In the genomic region with DNA sequence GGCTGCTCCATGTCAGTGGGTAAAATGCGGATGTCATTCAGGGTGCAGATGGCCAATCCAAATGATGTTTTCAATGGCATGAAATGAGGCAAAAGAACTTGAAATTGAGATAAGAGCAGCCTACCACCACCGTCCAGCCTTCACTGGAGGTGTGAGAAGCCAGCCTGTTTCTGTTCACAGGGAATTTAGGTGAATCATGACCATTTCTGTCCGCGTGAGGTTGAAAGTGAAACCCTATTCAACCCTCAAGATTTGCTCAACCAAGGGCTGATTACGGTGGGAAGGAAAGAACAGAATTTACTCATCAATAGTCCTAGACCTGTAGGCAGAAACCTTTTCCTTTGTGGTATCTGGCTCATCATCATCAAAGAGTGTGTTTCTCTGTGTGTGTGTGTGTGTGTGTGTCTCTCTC, we compare ENCODE assay signal across 8 cellular contexts.
DNase-seq lines count a peak whose midpoint lies in the region; ATAC-seq and FAIRE-seq lines count a peak whose summit lies in the region.

No MANE protein-coding gene starts in this region.

- DNase-seq in GM19239 (ENCODE audit: insufficient read length, low spot score) (peak; percentile 45), cerebellar nuclear complex (lab: John Stamatoyannopoulos, UW) (no peak), DMS 273 treated with DMSO at 0.1 percent for 48 hours (lab: John Stamatoyannopoulos, UW) (no peak), NCI-H2227 treated with DMSO at 0.1 percent for 48 hours (lab: John Stamatoyannopoulos, UW) (no peak), nucleus accumbens (lab: John Stamatoyannopoulos, UW) (no peak)
- peak; percentile 27 for DNase-seq in activated CD8-positive, alpha-beta memory T cell treated with anti-CD3 and anti-CD28 coated beads, Interleukin-2, amount 50 U/mL, for 24 hours (ENCODE audit: extremely low read depth)
- DNase-seq in stimulated activated CD4-positive, alpha-beta T cell treated with anti-CD3 and anti-CD28 coated beads, Interleukin-4, amount 100 ng/mL, for 4 hours: peak; percentile 36 to 71

- ATAC-seq in HG03135 (IDR thresholded peaks at IDR 0.05; ENCODE audit: unreplicated experiment): peak; percentile 97

- FAIRE-seq in GM19239 (lab: Jason Lieb, UNC): peak; percentile 96

Comparison
In these comparisons a context has a peak if more than half of its experiments do, and no peak if none do; other contexts are left out.
1. DNase-seq: peak in GM19239 (single experiment), activated CD8-positive, alpha-beta memory T cell treated with anti-CD3 and anti-CD28 coated beads, Interleukin-2, amount 50 U/mL, for 24 hours (single experiment) and stimulated activated CD4-positive, alpha-beta T cell treated with anti-CD3 and anti-CD28 coated beads, Interleukin-4, amount 100 ng/mL, for 4 hours (2 of 2); none in cerebellar nuclear complex (0 of 2), DMS 273 treated with DMSO at 0.1 percent for 48 hours (single experiment), NCI-H2227 treated with DMSO at 0.1 percent for 48 hours (single experiment) and nucleus accumbens (0 of 56).